10 cellular contexts compared by ENCODE assay signal in the genomic region with DNA sequence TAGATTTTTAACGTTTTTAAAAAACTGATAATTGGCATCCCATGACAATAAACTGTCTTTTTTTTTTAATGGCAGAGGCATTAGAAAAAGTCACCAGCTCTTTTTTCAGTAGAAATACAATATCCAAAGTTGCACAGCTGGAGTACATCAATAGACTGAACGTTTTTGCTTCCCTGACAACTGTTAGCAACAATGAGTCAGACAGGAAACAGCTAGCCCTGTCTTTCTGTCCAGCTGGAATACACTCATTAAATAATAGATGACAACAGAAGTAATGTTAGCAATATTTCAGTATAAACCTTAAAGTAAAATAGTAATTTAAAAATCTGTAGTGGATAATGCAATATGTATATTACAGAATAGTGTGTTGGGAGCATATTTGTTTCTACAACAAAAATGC.
A peak's percentile ranks its signal among the peaks of the same experiment; 100 is the strongest.
DNase-seq lines count a peak whose midpoint lies in the region; ATAC-seq and TF ChIP-seq lines count a peak whose summit lies in the region.
"Had no signal": no experiment of that assay in that cellular context is flagged by ENCODE, and none has a peak within 500 bp of the region (broad histone marks: within the 10 kb centered on the region; RNA-seq: fewer than 3 reads in every experiment).

No MANE protein-coding gene starts in this region.

- no peaks in the 10 kb centered on the region for H4K20me1 ChIP-seq in GM23248 (ENCODE audit: insufficient read depth)

- H3K9me2 ChIP-seq in GM23248 (ENCODE audit: insufficient read depth) = no peaks in the 10 kb centered on the region

- ATAC-seq in heart left ventricle (peak; percentile 80 to 99 (median 90)), GM21360 (IDR thresholded peaks at IDR 0.05; ENCODE audit: unreplicated experiment) (no peak)

- in situ Hi-C loops in GM23248 (cut with MboI) = no loop called here

- H3K9ac ChIP-seq in GM23248 = no peak overlapping the region
- H3K9ac ChIP-seq in skeletal muscle satellite cell (ENCODE audit: low read depth, low read length) = peak overlapping the region; percentile 28

- H3K4me2 ChIP-seq in GM23248 (ENCODE audit: unreplicated experiment) (no peak overlapping the region), skeletal muscle satellite cell (ENCODE audit: low read length) (peak overlapping the region; percentile 37)

- no peaks in the 10 kb centered on the region for H3K79me2 ChIP-seq in GM23248 (ENCODE audit: insufficient read depth)

- peaks cover 4% of the 10 kb centered on the region; the same call in 1 of the 2 replicates for H3F3A ChIP-seq in GM23248 (ENCODE audit: insufficient read depth)

- no peak overlapping the region for H2AFZ ChIP-seq in GM23248

- DNase-seq in GM23248 = peak; percentile 89
- DNase-seq in adrenal gland = peak in 2 of 7 donors; percentile 4 to 31
- peak in 1 of 5 donors; percentile 25 for DNase-seq in heart left ventricle
- no peak for DNase-seq in caudate nucleus (lab: John Stamatoyannopoulos, UW)
- DNase-seq in NCI-H1694 treated with DMSO at 0.1 percent for 48 hours (lab: John Stamatoyannopoulos, UW) = no peak
- DNase-seq in stimulated activated CD4-positive, alpha-beta T cell treated with anti-CD3 and anti-CD28 coated beads, Interleukin-1b, Interleukin-23, amount 100 ng/mL, for 48 hours = no peak
- DNase-seq: activated CD4-positive, CD25-positive, alpha-beta regulatory T cell treated with anti-CD3 and anti-CD28 coated beads, Interleukin-2, amount 50 U/mL, for 72 hours; NCI-H187 had no signal

- H3K9me3 ChIP-seq in GM23248 (ENCODE audit: low read depth) = no peaks in the 10 kb centered on the region
- H3K9me3 ChIP-seq in adrenal gland (replicated peaks in 1 of 3) = no peaks in the 10 kb centered on the region
- H3K9me3 ChIP-seq in heart left ventricle = no peaks in the 10 kb centered on the region
- H3K9me3 ChIP-seq in skeletal muscle satellite cell (replicated peaks; ENCODE audit: low read length) = no peaks in the 10 kb centered on the region

- H3K4me3 ChIP-seq in GM23248 (no peak overlapping the region), adrenal gland (no peak overlapping the region), heart left ventricle (no peak overlapping the region), skeletal muscle satellite cell (ENCODE audit: low read length) (no peak overlapping the region)

- H3K27ac ChIP-seq in GM23248 (peak overlapping the region; percentile 29), adrenal gland (peak overlapping the region in 3 of 5 donors; percentile 54 to 73 (median 59)), heart left ventricle (peak overlapping the region; percentile 59 to 94 (median 72)), caudate nucleus (ENCODE audit: low read depth, low read length) (no peak overlapping the region)

- TF ChIP-seq POLR2A in adrenal gland (IDR thresholded peaks at IDR 0.05) (no peak), heart left ventricle (IDR thresholded peaks at IDR 0.05) (no peak)

- H3K36me3 ChIP-seq in GM23248 (ENCODE audit: low read depth) (no peaks in the 10 kb centered on the region), adrenal gland (replicated peaks in 1 of 2) (no peaks in the 10 kb centered on the region), heart left ventricle (no peaks in the 10 kb centered on the region), skeletal muscle satellite cell (ENCODE audit: insufficient read depth, low read length) (no peaks in the 10 kb centered on the region)

- intact Hi-C loops in adrenal gland (cut with DNase I) = no loop called here
- intact Hi-C loops in heart left ventricle (cut with DNase I) = no loop called here

- H3K27me3 ChIP-seq in GM23248 (replicated peaks; ENCODE audit: insufficient read depth) (no peaks in the 10 kb centered on the region), adrenal gland (no peaks in the 10 kb centered on the region), heart left ventricle (no peaks in the 10 kb centered on the region), skeletal muscle satellite cell (ENCODE audit: control insufficient read depth, insufficient read depth, low read length) (no peaks in the 10 kb centered on the region)

- no peak for TF ChIP-seq CTCF in adrenal gland (IDR thresholded peaks at IDR 0.05)
- no peak for TF ChIP-seq CTCF in heart left ventricle (IDR thresholded peaks at IDR 0.05)

- 0 to 2% methylated on average over 2 of the region's 2 CpGs for WGBS in GM23248 (ENCODE audit: low coverage in 1 of 2, low lambda C conversion rate in 2 of 2, missing lambda C conversion rate in 2 of 2), 2 experiments
- 8 to 9% (median 9%) methylated on average over 2 of the region's 2 CpGs for WGBS in adrenal gland, 4 donors
- 15 to 25% (median 19%) methylated on average over 2 of the region's 2 CpGs for WGBS in heart left ventricle, 4 donors

- H3K4me1 ChIP-seq in GM23248 (ENCODE audit: insufficient read depth) (peaks cover 12% of the 10 kb centered on the region), adrenal gland (replicated peaks in 1 of 2) (peaks cover 0 to 9% of the 10 kb centered on the region in 2 donors), heart left ventricle (peaks cover 0 to 28% (median 11%) of the 10 kb centered on the region in 12 donors), skeletal muscle satellite cell (ENCODE audit: control insufficient read depth, insufficient read depth, low read length) (peaks cover 17% of the 10 kb centered on the region)
